Comparison of ENCODE assay signal across 8 cellular contexts in the genomic region with DNA sequence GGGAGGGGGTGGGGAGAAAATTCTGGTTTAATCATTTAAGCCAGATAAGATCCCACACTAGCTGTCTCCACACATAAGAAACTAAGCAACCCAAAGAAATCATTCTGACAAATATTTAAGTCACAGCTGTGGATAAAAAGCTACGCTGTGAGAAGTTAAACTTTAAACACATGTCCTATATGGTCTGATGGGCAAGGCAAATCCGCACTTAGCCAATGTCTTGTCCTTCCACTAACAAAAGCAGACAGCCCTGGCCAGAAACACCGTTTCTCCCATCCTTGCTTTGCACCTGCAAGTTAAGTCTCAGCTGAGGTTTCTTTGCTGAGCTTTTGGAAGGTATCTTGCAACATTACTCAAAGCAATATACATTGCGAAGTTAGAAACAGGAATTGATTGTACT.
A peak's percentile ranks its signal among the peaks of the same experiment; 100 is the strongest.
DNase-seq lines count a peak whose midpoint lies in the region; ATAC-seq and TF ChIP-seq lines count a peak whose summit lies in the region.

No MANE protein-coding gene starts in this region.

- ATAC-seq in Panc1 (no peak), GM18868 (IDR thresholded peaks at IDR 0.05; ENCODE audit: unreplicated experiment) (no peak)
- ATAC-seq in stimulated activated naive B cell treated with anti-CD40 and anti-IgM and Interleukin-4, amounts not matched to agents 10 μg/mL and 1 μg/mL and 100 μg/mL, for 72 hours (replicated peaks), result no peak

- H3K36me3 ChIP-seq in Panc1 (ENCODE audit: control insufficient read depth, insufficient read depth, low read length), result no peaks in the 10 kb centered on the region

- peak overlapping the region; percentile 91 for H3K27ac Mint-ChIP-seq in T-helper 1 cell treated with Interleukin-12 subunit alpha and Interleukin-12 subunit beta and Interleukin-4 antibody, amounts not matched to agents 30 μg/mL and 1 μg/mL, for 36 hours
- H3K27ac Mint-ChIP-seq in stimulated activated naive B cell treated with anti-CD40 and anti-IgM and Interleukin-4, amounts not matched to agents 10 μg/mL and 1 μg/mL and 100 μg/mL, for 72 hours, result peak overlapping the region; percentile 80

- peaks cover 68% of the 10 kb centered on the region for H3K36me3 Mint-ChIP-seq in T-helper 1 cell treated with Interleukin-12 subunit alpha and Interleukin-12 subunit beta and Interleukin-4 antibody, amounts not matched to agents 30 μg/mL and 1 μg/mL, for 36 hours (ENCODE audit: low read depth)
- peaks cover 28 to 38% of the 10 kb centered on the region in 2 donors for H3K36me3 Mint-ChIP-seq in stimulated activated naive B cell treated with anti-CD40 and anti-IgM and Interleukin-4, amounts not matched to agents 10 μg/mL and 1 μg/mL and 100 μg/mL, for 72 hours

- in situ Hi-C loops in Panc1 (cut with HindIII; ENCODE audit: low pct_unique_long_range_greater_than_20kb, low sequenced_read_pairs), result no loop called here

- H3K4me3 ChIP-seq in Panc1 (ENCODE audit: low read depth in 2 of 2, low read length in 2 of 2), result peak overlapping the region; percentile 82 to 93
- H3K4me3 ChIP-seq in fibroblast of pulmonary artery (replicated peaks; ENCODE audit: low read depth, low read length), result peak overlapping the region; percentile 94

- H3K27me3 Mint-ChIP-seq in T-helper 1 cell treated with Interleukin-12 subunit alpha and Interleukin-12 subunit beta and Interleukin-4 antibody, amounts not matched to agents 30 μg/mL and 1 μg/mL, for 36 hours (ENCODE audit: low read depth), result no peaks in the 10 kb centered on the region
- H3K27me3 Mint-ChIP-seq in stimulated activated naive B cell treated with anti-CD40 and anti-IgM and Interleukin-4, amounts not matched to agents 10 μg/mL and 1 μg/mL and 100 μg/mL, for 72 hours, result no peaks in the 10 kb centered on the region

- peak overlapping the region; percentile 98 for H3K4me3 Mint-ChIP-seq in T-helper 1 cell treated with Interleukin-12 subunit alpha and Interleukin-12 subunit beta and Interleukin-4 antibody, amounts not matched to agents 30 μg/mL and 1 μg/mL, for 36 hours
- H3K4me3 Mint-ChIP-seq in stimulated activated naive B cell treated with anti-CD40 and anti-IgM and Interleukin-4, amounts not matched to agents 10 μg/mL and 1 μg/mL and 100 μg/mL, for 72 hours, result peak overlapping the region; percentile 71 to 80

- H3K27me3 ChIP-seq in Panc1 (ENCODE audit: control insufficient read depth, insufficient read depth, low read length), result no peaks in the 10 kb centered on the region

- H3K9me3 Mint-ChIP-seq in T-helper 1 cell treated with Interleukin-12 subunit alpha and Interleukin-12 subunit beta and Interleukin-4 antibody, amounts not matched to agents 30 μg/mL and 1 μg/mL, for 36 hours, result no peaks in the 10 kb centered on the region
- no peaks in the 10 kb centered on the region for H3K9me3 Mint-ChIP-seq in stimulated activated naive B cell treated with anti-CD40 and anti-IgM and Interleukin-4, amounts not matched to agents 10 μg/mL and 1 μg/mL and 100 μg/mL, for 72 hours

- CTCF ChIA-PET in Panc1 (lab: Charles Lee), result no interaction called here

- no peak for DNase-seq in T-helper 1 cell
- DNase-seq in Panc1 (ENCODE audit: low read depth, low spot score), result no peak
- no peak for DNase-seq in fibroblast of pulmonary artery (ENCODE audit: low read depth)
- no peak for DNase-seq in stimulated activated naive B cell treated with anti-CD40 and anti-IgM and Interleukin-4, amounts not matched to agents 10 μg/mL and 1 μg/mL and 100 μg/mL, for 72 hours
- no peak for DNase-seq in NCI-H1105 (lab: John Stamatoyannopoulos, UW)
- DNase-seq in DMS53 (lab: John Stamatoyannopoulos, UW), result no peak

- H3K9me3 ChIP-seq in Panc1 (ENCODE audit: control insufficient read depth, insufficient read depth, low read depth, low read length), result no peaks in the 10 kb centered on the region

- H3K4me1 Mint-ChIP-seq in T-helper 1 cell treated with Interleukin-12 subunit alpha and Interleukin-12 subunit beta and Interleukin-4 antibody, amounts not matched to agents 30 μg/mL and 1 μg/mL, for 36 hours (ENCODE audit: low read depth), result peaks cover 42% of the 10 kb centered on the region
- H3K4me1 Mint-ChIP-seq in stimulated activated naive B cell treated with anti-CD40 and anti-IgM and Interleukin-4, amounts not matched to agents 10 μg/mL and 1 μg/mL and 100 μg/mL, for 72 hours, result peaks cover 50 to 84% of the 10 kb centered on the region in 2 donors

- H3K4me1 ChIP-seq in Panc1 (ENCODE audit: control insufficient read depth, insufficient read depth, low read length), result peaks cover 68% of the 10 kb centered on the region

- TF ChIP-seq CTCF in Panc1 (IDR thresholded peaks at IDR 0.05) (no peak), fibroblast of pulmonary artery (IDR thresholded peaks at IDR 0.05; ENCODE audit: low read length, missing control alignments) (no peak)

- BruUV-seq in Panc1 (replicated peaks; lab: Mats Ljungman, UMichigan), result no TSS peak

- POLR2A ChIA-PET in Panc1 (lab: Charles Lee), result no interaction called here

- H3K27ac ChIP-seq in Panc1 (ENCODE audit: low read length), result peak overlapping the region; percentile 92

- intact Hi-C loops in Panc1 (cut with micrococcal nuclease; ENCODE audit: unreplicated experiment), result no loop called here
